In genomic region chr13:101785858-101786257, GRCh38 we compare ENCODE assay signal across 8 cellular contexts.
A peak's percentile ranks its signal among the peaks of the same experiment; 100 is the strongest.
DNase-seq lines count a peak whose midpoint lies in the region; ATAC-seq and TF ChIP-seq lines count a peak whose summit lies in the region.

No MANE protein-coding gene starts in this region.

- H3K4me3 ChIP-seq in astrocyte of the spinal cord (ENCODE audit: low read depth, low read length) (no peak overlapping the region), Peyer's patch (no peak overlapping the region)

- no peaks in the 10 kb centered on the region for H3K9me3 ChIP-seq in Peyer's patch

- in situ Hi-C loops in astrocyte of the spinal cord (cut with HindIII; ENCODE audit: low sequenced_read_pairs): no loop called here

- H3K27ac ChIP-seq in Peyer's patch: no peak overlapping the region

- no peaks in the 10 kb centered on the region for H3K4me1 ChIP-seq in Peyer's patch

- no peak for ATAC-seq in HG02981 (IDR thresholded peaks at IDR 0.05; ENCODE audit: unreplicated experiment)
- no peak for ATAC-seq in GM21447 (IDR thresholded peaks at IDR 0.05; ENCODE audit: unreplicated experiment)

- TF ChIP-seq CTCF in astrocyte of the spinal cord (IDR thresholded peaks at IDR 0.05; ENCODE audit: low read depth, low read length): peak; percentile 64
- TF ChIP-seq CTCF in Peyer's patch (IDR thresholded peaks at IDR 0.05): no peak

- H3K36me3 ChIP-seq in Peyer's patch: no peaks in the 10 kb centered on the region

- H3K27me3 ChIP-seq in Peyer's patch: no peaks in the 10 kb centered on the region

- TF ChIP-seq POLR2A in Peyer's patch (IDR thresholded peaks at IDR 0.05): no peak

- DNase-seq in NCI-H345 (lab: John Stamatoyannopoulos, UW): peak; percentile 44
- DNase-seq in NCI-H345 treated with DMSO at 0.1 percent for 48 hours (lab: John Stamatoyannopoulos, UW; ENCODE audit: unreplicated experiment): no peak
- DNase-seq in NCI-H2081 (lab: John Stamatoyannopoulos, UW): peak; percentile 25 to 76
- peak; percentile 41 for DNase-seq in astrocyte of the spinal cord (ENCODE audit: low read depth, low spot score)
- peak; percentile 57 for DNase-seq in medulla oblongata (ENCODE audit: extremely low spot score)
- no peak for DNase-seq in Peyer's patch

Comparison
In these comparisons a context has a peak if more than half of its experiments do, and no peak if none do; other contexts are left out.
1. DNase-seq: peak in NCI-H345 (single experiment), NCI-H2081 (2 of 2), astrocyte of the spinal cord (single experiment) and medulla oblongata (single experiment); none in NCI-H345 treated with DMSO at 0.1 percent for 48 hours (single experiment) and Peyer's patch (0 of 3).